In the genomic region with DNA sequence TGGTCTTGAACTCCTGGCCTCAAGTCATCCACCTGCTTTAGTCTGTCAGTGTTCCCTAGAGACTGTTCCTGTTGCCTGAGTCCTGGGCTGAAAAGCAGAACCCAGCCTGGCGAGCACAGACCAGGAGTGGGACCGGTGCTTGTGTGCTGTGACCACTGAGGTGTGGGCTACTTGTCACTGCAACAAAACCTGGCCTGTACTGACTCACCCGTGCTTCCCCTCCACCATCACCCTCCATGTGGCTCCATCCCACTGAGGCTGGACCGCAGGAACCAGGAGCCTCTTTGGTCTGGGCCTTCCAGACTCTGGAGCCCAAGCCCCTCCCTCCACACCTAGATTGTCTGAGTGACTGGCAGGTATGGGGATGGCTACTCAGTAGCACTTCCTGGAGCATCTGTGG, we compare ENCODE assay signal across 23 cellular contexts. TPM values are rescaled to one million over a fixed set of nuclear protein-coding genes. Genes with fewer than 3 reads are reported as not detected.
DNase-seq lines count a peak whose midpoint lies in the region; ATAC-seq, FAIRE-seq and TF ChIP-seq lines count a peak whose summit lies in the region.
"Had no signal": no experiment of that assay in that cellular context is flagged by ENCODE, and none has a peak within 500 bp of the region (broad histone marks: within the 10 kb centered on the region; RNA-seq: fewer than 3 reads in every experiment).

No MANE protein-coding gene starts in this region.

- H3K9me3 ChIP-seq in HepG2 (ENCODE audit: low read length) (no peaks in the 10 kb centered on the region), right lobe of liver (no peaks in the 10 kb centered on the region)
- H3K9me3 ChIP-seq: A549; BE2C; BLaER1 treated with 17β-estradiol and CSF1 and Interleukin-3, amounts not matched to agents 10 nM and 100 nM had no signal

- no TSS peak for BruUV-seq in HepG2 (replicated peaks; lab: Mats Ljungman, UMichigan)

- H4K20me1 ChIP-seq in HepG2 (ENCODE audit: insufficient read depth, low read length), result 0 out of 2 replicates have a peak, but pooled peaks cover 2% of the 10 kb centered on the region

- no peak overlapping the region for H3K4me3 ChIP-seq in HepG2 (replicated peaks in 1 of 3; ENCODE audit: insufficient read depth in 1 of 3, low read depth in 2 of 3, low read length in 3 of 3)
- H3K4me3 ChIP-seq in right lobe of liver, result no peak overlapping the region
- H3K4me3 ChIP-seq: A549; BLaER1 treated with 17β-estradiol and CSF1 and Interleukin-3, amounts not matched to agents 10 nM and 100 nM; GM23338 had no signal

- TF ChIP-seq EP300 in HepG2 (IDR thresholded peaks at IDR 0.05; ENCODE audit: low read depth in 2 of 2, low read length in 2 of 2) (no peak), HepG2 (CRISPR knock-in tag; IDR thresholded peaks at IDR 0.05; ENCODE audit: borderline replicate concordance) (no peak)

- WGBS in HepG2 (ENCODE audit: low lambda C conversion rate), result 100% methylated on average over 1 of the region's 4 CpGs
- 90% methylated on average over 2 of the region's 4 CpGs for WGBS in right lobe of liver (ENCODE audit: insufficient coverage, low coverage, low lambda C conversion rate, missing lambda C conversion rate)

- no peak overlapping the region for H3K4me2 ChIP-seq in HepG2 (ENCODE audit: low read depth, low read length)
- H3K4me2 ChIP-seq: A549; BLaER1 treated with 17β-estradiol and CSF1 and Interleukin-3, amounts not matched to agents 10 nM and 100 nM; GM23338 had no signal

- intact Hi-C loops in HepG2 (cut with micrococcal nuclease; ENCODE audit: unreplicated experiment) (no loop called here), right lobe of liver (cut with DNase I) (no loop called here), left colon (cut with DNase I, micrococcal nuclease) (no loop called here)

- H3K9ac ChIP-seq in HepG2 (ENCODE audit: insufficient read depth, low read depth, low read length), result no peak overlapping the region

- H3K36me3 ChIP-seq in HepG2 (replicated peaks in 1 of 2; ENCODE audit: control insufficient read depth in 1 of 2, insufficient read depth in 2 of 2, low read length in 2 of 2) (peaks cover 23 to 66% of the 10 kb centered on the region in 2 experiments), right lobe of liver (peaks cover 0 to 37% (median 13%) of the 10 kb centered on the region in 4 donors)

- no peaks in the 10 kb centered on the region for H3K79me2 ChIP-seq in HepG2 (ENCODE audit: insufficient read depth, low read length)

- in situ Hi-C loops in HepG2 (cut with HindIII; ENCODE audit: extremely low pct_ligation_motif_present, low pct_unique_long_range_greater_than_20kb), result no loop called here

- H3K27ac ChIP-seq in HepG2 (ENCODE audit: extremely low read length, insufficient read depth, low read length), result no peak overlapping the region
- H3K27ac ChIP-seq in right lobe of liver, result no peak overlapping the region
- H3K27ac ChIP-seq: A549; BLaER1 treated with 17β-estradiol and CSF1 and Interleukin-3, amounts not matched to agents 10 nM and 100 nM had no signal

- ATAC-seq in HepG2, result no peak
- ATAC-seq in right lobe of liver, result no peak
- peak; percentile 2 for ATAC-seq in left colon
- no peak for ATAC-seq in GM18873 (IDR thresholded peaks at IDR 0.05; ENCODE audit: low FRiP score, unreplicated experiment)
- no peak for ATAC-seq in GM19328 (IDR thresholded peaks at IDR 0.05; ENCODE audit: unreplicated experiment)
- ATAC-seq: A549, GM23338, HCT116 had no signal

- DNase-seq in HepG2 (ENCODE audit: low spot score) (no peak), right lobe of liver (no peak), left colon (no peak)
- DNase-seq: 8988T; ACHN; AML-193; BE2C; CD4-positive, alpha-beta T cell; CD8-positive, alpha-beta memory T cell; DMS 273 treated with DMSO at 0.1 percent for 48 hours; DMS79; EL; GF-D8; H9 had no signal

- H3K4me1 ChIP-seq in HepG2 (ENCODE audit: insufficient read depth, low read length) (no peaks in the 10 kb centered on the region), right lobe of liver (no peaks in the 10 kb centered on the region)
- H3K4me1 ChIP-seq: A549, BE2C had no signal

- CTCF ChIA-PET in HepG2 (lab: Yijun Ruan, JAX; ENCODE audit: low intra/inter-chr PET ratio, low total read pairs), result no interaction called here

- TF ChIP-seq POLR2A in HepG2 (IDR thresholded peaks at IDR 0.05; ENCODE audit: insufficient read depth in 1 of 2, low read depth in 2 of 2, low read length in 2 of 2) (no peak), right lobe of liver (IDR thresholded peaks at IDR 0.05) (no peak)

- FAIRE-seq in HepG2 (lab: Jason Lieb, UNC), result no peak
- FAIRE-seq: A549, D721Med, GM12892, GM19239 had no signal

- no peak overlapping the region for H2AFZ ChIP-seq in HepG2 (ENCODE audit: low read length)
- H2AFZ ChIP-seq: GM23338 had no signal

- POLR2A ChIA-PET in HepG2 (lab: Yijun Ruan, JAX), result no interaction called here

- H3K27me3 ChIP-seq in HepG2 (ENCODE audit: control insufficient read depth in 1 of 2, insufficient read depth in 2 of 2, low read length in 2 of 2) (no peaks in the 10 kb centered on the region), right lobe of liver (no peaks in the 10 kb centered on the region)
- H3K27me3 ChIP-seq: BE2C; BLaER1 treated with 17β-estradiol and CSF1 and Interleukin-3, amounts not matched to agents 10 nM and 100 nM had no signal

- no peak for TF ChIP-seq RAD21 in HepG2 (CRISPR knock-in tag; IDR thresholded peaks at IDR 0.05)

- TF ChIP-seq CTCF in HepG2 (CRISPR knock-in tag; IDR thresholded peaks at IDR 0.05), result no peak
- no peak for TF ChIP-seq CTCF in right lobe of liver (IDR thresholded peaks at IDR 0.05)

RNA-seq across cellular contexts. Expression of a gene that starts 8.6 kb away (rescaled TPM):
- 16.7 and 19.3 TPM in 2 replicates for total RNA-seq in HepG2 (2016; rRNA removed; fragmentation: Illumina TruSeq; extraction: Trizol)
- total RNA-seq in HepG2 (2016; cell fraction: cytosol; rRNA removed; fragmentation: Illumina TruSeq; extraction: Trizol; ENCODE audit: low read depth), result 3.6 and 4.4 TPM in 2 replicates
- 16.4 and 19.9 TPM in 2 replicates for total RNA-seq in HepG2 (2016; cell fraction: insoluble cytoplasmic fraction; rRNA removed; fragmentation: Illumina TruSeq; extraction: Trizol)
- 7.9 and 8.0 TPM in 2 replicates for total RNA-seq in HepG2 (2016; cell fraction: membrane; rRNA removed; fragmentation: Illumina TruSeq; extraction: Trizol)
- total RNA-seq in HepG2 (2016; cell fraction: nucleus; rRNA removed; fragmentation: Illumina TruSeq; extraction: Trizol), result 8.9 and 13.0 TPM in 2 replicates
- 9.3 and 10.4 TPM in 2 replicates for polyA plus RNA-seq in HepG2 (2011; rRNA removed)
- 10.7 and 14.6 TPM in 2 replicates for polyA plus RNA-seq in HepG2 (2011; cell fraction: cytosol; rRNA removed)
- polyA plus RNA-seq in HepG2 (2011; cell fraction: nucleus; rRNA removed), result 7.9 and 9.4 TPM in 2 replicates
- 7.5 and 8.7 TPM in 2 replicates for polyA plus RNA-seq in HepG2 (2012)
- 4.7 and 4.9 TPM in 2 replicates for polyA plus RNA-seq in HepG2 (2016; cell fraction: cytosol; fragmentation: Illumina TruSeq; extraction: Trizol; ENCODE audit: low read depth)
- 22.9 and 23.3 TPM in 2 replicates for polyA plus RNA-seq in HepG2 (2016; cell fraction: insoluble cytoplasmic fraction; fragmentation: Illumina TruSeq; extraction: Trizol; ENCODE audit: low read depth)
- 7.9 and 8.8 TPM in 2 replicates for polyA plus RNA-seq in HepG2 (2016; cell fraction: membrane; fragmentation: Illumina TruSeq; extraction: Trizol; ENCODE audit: low read depth)
- polyA plus RNA-seq in HepG2 (2016; cell fraction: nucleus; fragmentation: Illumina TruSeq; extraction: Trizol; ENCODE audit: insufficient read depth, low read depth), result 12.4 and 12.5 TPM in 2 replicates
- 19.9 and 20.2 TPM in 2 replicates for polyA minus RNA-seq in HepG2 (2011; rRNA and poly(A)+ RNA removed; ENCODE audit: low replicate concordance)
- polyA minus RNA-seq in HepG2 (2011; cell fraction: cytosol; rRNA and poly(A)+ RNA removed), result 5.2 and 6.1 TPM in 2 replicates
- 8.6 and 9.2 TPM in 2 replicates for polyA minus RNA-seq in HepG2 (2011; cell fraction: nucleus; rRNA and poly(A)+ RNA removed)
- total RNA-seq in right lobe of liver, result 10 to 100 TPM in 4 of 6 experiments, 1 to 10 TPM in 2; 8.8 to 22.3 (median 11.4) TPM
- 10 to 100 TPM; 15.2 to 19.7 TPM for total RNA-seq in left colon

RNA-seq across cellular contexts. Expression of a gene that starts 16.8 kb away (rescaled TPM):
- 0.32 and 0.46 TPM in 2 replicates for total RNA-seq in HepG2 (2016; rRNA removed; fragmentation: Illumina TruSeq; extraction: Trizol)
- total RNA-seq in HepG2 (2016; cell fraction: cytosol; rRNA removed; fragmentation: Illumina TruSeq; extraction: Trizol; ENCODE audit: low read depth), result 0.44 TPM in 1 of 2 replicates, not detected in the other
- total RNA-seq in HepG2 (2016; cell fraction: insoluble cytoplasmic fraction; rRNA removed; fragmentation: Illumina TruSeq; extraction: Trizol), result 0.54 and 0.67 TPM in 2 replicates
- total RNA-seq in HepG2 (2016; cell fraction: membrane; rRNA removed; fragmentation: Illumina TruSeq; extraction: Trizol), result 0.37 and 0.52 TPM in 2 replicates
- total RNA-seq in HepG2 (2016; cell fraction: nucleus; rRNA removed; fragmentation: Illumina TruSeq; extraction: Trizol), result not detected in 2 replicates
- 1.4 and 2.2 TPM in 2 replicates for polyA plus RNA-seq in HepG2 (2011; rRNA removed)
- polyA plus RNA-seq in HepG2 (2011; cell fraction: cytosol; rRNA removed), result 1.2 and 2.8 TPM in 2 replicates
- 1.6 and 2.3 TPM in 2 replicates for polyA plus RNA-seq in HepG2 (2011; cell fraction: nucleus; rRNA removed)
- polyA plus RNA-seq in HepG2 (2012), result 0.40 and 1.0 TPM in 2 replicates
- 0.12 and 0.24 TPM in 2 replicates for polyA plus RNA-seq in HepG2 (2016; cell fraction: cytosol; fragmentation: Illumina TruSeq; extraction: Trizol; ENCODE audit: low read depth)
- 0.40 TPM in 1 of 2 replicates, not detected in the other for polyA plus RNA-seq in HepG2 (2016; cell fraction: insoluble cytoplasmic fraction; fragmentation: Illumina TruSeq; extraction: Trizol; ENCODE audit: low read depth)
- 0.30 TPM in 1 of 2 replicates, not detected in the other for polyA plus RNA-seq in HepG2 (2016; cell fraction: membrane; fragmentation: Illumina TruSeq; extraction: Trizol; ENCODE audit: low read depth)
- 0.59 TPM in 1 of 2 replicates, not detected in the other for polyA plus RNA-seq in HepG2 (2016; cell fraction: nucleus; fragmentation: Illumina TruSeq; extraction: Trizol; ENCODE audit: insufficient read depth, low read depth)
- polyA minus RNA-seq in HepG2 (2011; rRNA and poly(A)+ RNA removed; ENCODE audit: low replicate concordance), result 1.5 and 40.6 TPM in 2 replicates
- 1.5 and 3.2 TPM in 2 replicates for polyA minus RNA-seq in HepG2 (2011; cell fraction: cytosol; rRNA and poly(A)+ RNA removed)
- polyA minus RNA-seq in HepG2 (2011; cell fraction: nucleus; rRNA and poly(A)+ RNA removed), result not detected in 2 replicates
- total RNA-seq in right lobe of liver, result 100 to 1,000 TPM in 2 of 6 experiments, 10 to 100 TPM in 4; 18.1 to 198 (median 31.9) TPM
- total RNA-seq in left colon, result 100 to 1,000 TPM; 250 to 259 TPM

RNA-seq across cellular contexts. Expression of a gene that starts 24.0 kb away (rescaled TPM):
- total RNA-seq in HepG2 (2016; rRNA removed; fragmentation: Illumina TruSeq; extraction: Trizol) (0.66 and 0.80 TPM in 2 replicates), right lobe of liver (under 1 TPM in 5 of 6 experiments, not detected in 1; 0.22 to 0.42 (median 0.31) TPM), left colon (10 to 100 TPM; 22.6 to 23.0 TPM)
- 0.30 and 0.71 TPM in 2 replicates for total RNA-seq in HepG2 (2016; cell fraction: cytosol; rRNA removed; fragmentation: Illumina TruSeq; extraction: Trizol; ENCODE audit: low read depth)
- 0.88 and 1.2 TPM in 2 replicates for total RNA-seq in HepG2 (2016; cell fraction: insoluble cytoplasmic fraction; rRNA removed; fragmentation: Illumina TruSeq; extraction: Trizol)
- total RNA-seq in HepG2 (2016; cell fraction: membrane; rRNA removed; fragmentation: Illumina TruSeq; extraction: Trizol), result 0.31 and 0.72 TPM in 2 replicates
- total RNA-seq in HepG2 (2016; cell fraction: nucleus; rRNA removed; fragmentation: Illumina TruSeq; extraction: Trizol), result 0.71 TPM in 1 of 2 replicates, not detected in the other
- 0.27 and 0.54 TPM in 2 replicates for polyA plus RNA-seq in HepG2 (2011; rRNA removed)
- 0.69 and 0.76 TPM in 2 replicates for polyA plus RNA-seq in HepG2 (2011; cell fraction: cytosol; rRNA removed)
- 0.90 and 1.2 TPM in 2 replicates for polyA plus RNA-seq in HepG2 (2011; cell fraction: nucleus; rRNA removed)
- 0.17 and 0.71 TPM in 2 replicates for polyA plus RNA-seq in HepG2 (2012)
- polyA plus RNA-seq in HepG2 (2016; cell fraction: cytosol; fragmentation: Illumina TruSeq; extraction: Trizol; ENCODE audit: low read depth), result 0.15 and 0.28 TPM in 2 replicates
- 0.54 and 0.69 TPM in 2 replicates for polyA plus RNA-seq in HepG2 (2016; cell fraction: insoluble cytoplasmic fraction; fragmentation: Illumina TruSeq; extraction: Trizol; ENCODE audit: low read depth)
- 0.19 TPM in 1 of 2 replicates, not detected in the other for polyA plus RNA-seq in HepG2 (2016; cell fraction: membrane; fragmentation: Illumina TruSeq; extraction: Trizol; ENCODE audit: low read depth)
- 0.53 and 1.3 TPM in 2 replicates for polyA plus RNA-seq in HepG2 (2016; cell fraction: nucleus; fragmentation: Illumina TruSeq; extraction: Trizol; ENCODE audit: insufficient read depth, low read depth)
- polyA minus RNA-seq in HepG2 (2011; rRNA and poly(A)+ RNA removed; ENCODE audit: low replicate concordance), result 0.58 and 0.82 TPM in 2 replicates
- polyA minus RNA-seq in HepG2 (2011; cell fraction: cytosol; rRNA and poly(A)+ RNA removed), result not detected in 2 replicates
- polyA minus RNA-seq in HepG2 (2011; cell fraction: nucleus; rRNA and poly(A)+ RNA removed), result 0.62 TPM in 1 of 2 replicates, not detected in the other

RNA-seq across cellular contexts. Expression of a gene that starts 45.4 kb away (rescaled TPM):
- 1.6 and 2.0 TPM in 2 replicates for total RNA-seq in HepG2 (2016; rRNA removed; fragmentation: Illumina TruSeq; extraction: Trizol)
- 0.79 and 1.5 TPM in 2 replicates for total RNA-seq in HepG2 (2016; cell fraction: cytosol; rRNA removed; fragmentation: Illumina TruSeq; extraction: Trizol; ENCODE audit: low read depth)
- 1.5 and 1.6 TPM in 2 replicates for total RNA-seq in HepG2 (2016; cell fraction: insoluble cytoplasmic fraction; rRNA removed; fragmentation: Illumina TruSeq; extraction: Trizol)
- total RNA-seq in HepG2 (2016; cell fraction: membrane; rRNA removed; fragmentation: Illumina TruSeq; extraction: Trizol), result 1.4 and 1.7 TPM in 2 replicates
- 0.78 and 0.81 TPM in 2 replicates for total RNA-seq in HepG2 (2016; cell fraction: nucleus; rRNA removed; fragmentation: Illumina TruSeq; extraction: Trizol)
- polyA plus RNA-seq in HepG2 (2011; rRNA removed), result 5.3 and 6.6 TPM in 2 replicates
- 5.4 and 5.9 TPM in 2 replicates for polyA plus RNA-seq in HepG2 (2011; cell fraction: cytosol; rRNA removed)
- polyA plus RNA-seq in HepG2 (2011; cell fraction: nucleus; rRNA removed), result 2.1 and 3.6 TPM in 2 replicates
- polyA plus RNA-seq in HepG2 (2012), result 2.3 and 3.4 TPM in 2 replicates
- polyA plus RNA-seq in HepG2 (2016; cell fraction: cytosol; fragmentation: Illumina TruSeq; extraction: Trizol; ENCODE audit: low read depth), result 0.96 and 1.6 TPM in 2 replicates
- 1.8 TPM in 2 replicates for polyA plus RNA-seq in HepG2 (2016; cell fraction: insoluble cytoplasmic fraction; fragmentation: Illumina TruSeq; extraction: Trizol; ENCODE audit: low read depth)
- polyA plus RNA-seq in HepG2 (2016; cell fraction: membrane; fragmentation: Illumina TruSeq; extraction: Trizol; ENCODE audit: low read depth), result 1.4 and 2.3 TPM in 2 replicates
- 1.5 and 1.7 TPM in 2 replicates for polyA plus RNA-seq in HepG2 (2016; cell fraction: nucleus; fragmentation: Illumina TruSeq; extraction: Trizol; ENCODE audit: insufficient read depth, low read depth)
- polyA minus RNA-seq in HepG2 (2011; rRNA and poly(A)+ RNA removed; ENCODE audit: low replicate concordance), result 0.98 and 3.3 TPM in 2 replicates
- 1.8 and 2.1 TPM in 2 replicates for polyA minus RNA-seq in HepG2 (2011; cell fraction: cytosol; rRNA and poly(A)+ RNA removed)
- 1.1 and 1.2 TPM in 2 replicates for polyA minus RNA-seq in HepG2 (2011; cell fraction: nucleus; rRNA and poly(A)+ RNA removed)
- 1 to 10 TPM in 4 of 6 experiments, under 1 TPM in 2; 0.97 to 2.0 (median 1.3) TPM for total RNA-seq in right lobe of liver
- 1 to 10 TPM; 2.1 to 3.2 TPM for total RNA-seq in left colon

RNA-seq across cellular contexts. Expression of a gene that starts 52.4 kb away (rescaled TPM):
- total RNA-seq in HepG2 (2016; rRNA removed; fragmentation: Illumina TruSeq; extraction: Trizol) (34.1 and 38.1 TPM in 2 replicates), right lobe of liver (10 to 100 TPM; 18.6 to 43.5 (median 24.4) TPM), left colon (10 to 100 TPM; 79.5 to 91.6 TPM)
- total RNA-seq in HepG2 (2016; cell fraction: cytosol; rRNA removed; fragmentation: Illumina TruSeq; extraction: Trizol; ENCODE audit: low read depth), result 6.3 and 6.6 TPM in 2 replicates
- 28.8 and 39.8 TPM in 2 replicates for total RNA-seq in HepG2 (2016; cell fraction: insoluble cytoplasmic fraction; rRNA removed; fragmentation: Illumina TruSeq; extraction: Trizol)
- total RNA-seq in HepG2 (2016; cell fraction: membrane; rRNA removed; fragmentation: Illumina TruSeq; extraction: Trizol), result 16.2 and 19.8 TPM in 2 replicates
- 17.4 and 21.4 TPM in 2 replicates for total RNA-seq in HepG2 (2016; cell fraction: nucleus; rRNA removed; fragmentation: Illumina TruSeq; extraction: Trizol)
- 11.9 and 16.9 TPM in 2 replicates for polyA plus RNA-seq in HepG2 (2011; rRNA removed)
- polyA plus RNA-seq in HepG2 (2011; cell fraction: cytosol; rRNA removed), result 9.1 and 12.7 TPM in 2 replicates
- 19.9 and 21.7 TPM in 2 replicates for polyA plus RNA-seq in HepG2 (2011; cell fraction: nucleus; rRNA removed)
- polyA plus RNA-seq in HepG2 (2012), result 16.6 and 24.0 TPM in 2 replicates
- polyA plus RNA-seq in HepG2 (2016; cell fraction: cytosol; fragmentation: Illumina TruSeq; extraction: Trizol; ENCODE audit: low read depth), result 3.3 and 3.4 TPM in 2 replicates
- 31.2 and 38.2 TPM in 2 replicates for polyA plus RNA-seq in HepG2 (2016; cell fraction: insoluble cytoplasmic fraction; fragmentation: Illumina TruSeq; extraction: Trizol; ENCODE audit: low read depth)
- 9.6 and 9.7 TPM in 2 replicates for polyA plus RNA-seq in HepG2 (2016; cell fraction: membrane; fragmentation: Illumina TruSeq; extraction: Trizol; ENCODE audit: low read depth)
- 32.8 and 35.2 TPM in 2 replicates for polyA plus RNA-seq in HepG2 (2016; cell fraction: nucleus; fragmentation: Illumina TruSeq; extraction: Trizol; ENCODE audit: insufficient read depth, low read depth)
- 43.9 and 71.0 TPM in 2 replicates for polyA minus RNA-seq in HepG2 (2011; rRNA and poly(A)+ RNA removed; ENCODE audit: low replicate concordance)
- 11.3 and 11.7 TPM in 2 replicates for polyA minus RNA-seq in HepG2 (2011; cell fraction: cytosol; rRNA and poly(A)+ RNA removed)
- polyA minus RNA-seq in HepG2 (2011; cell fraction: nucleus; rRNA and poly(A)+ RNA removed), result 6.5 and 7.7 TPM in 2 replicates

Comparison
In these comparisons a context has a peak if more than half of its experiments do, and no peak if none do; other contexts are left out.
1. RNA of a gene that starts 16.8 kb away (total RNA-seq): 250 to 259 TPM in left colon and 18.1 to 198 TPM in right lobe of liver; 0.32 to 0.67 TPM in HepG2; every median in the first group is over 10 times any median in the second.
2. RNA of a gene that starts 24.0 kb away (total RNA-seq): 22.6 to 23.0 TPM in left colon; 0.30 to 1.2 TPM in HepG2 and 0.22 to 0.42 TPM in right lobe of liver; every median in the first group is over 10 times any median in the second.